In the genomic region with DNA sequence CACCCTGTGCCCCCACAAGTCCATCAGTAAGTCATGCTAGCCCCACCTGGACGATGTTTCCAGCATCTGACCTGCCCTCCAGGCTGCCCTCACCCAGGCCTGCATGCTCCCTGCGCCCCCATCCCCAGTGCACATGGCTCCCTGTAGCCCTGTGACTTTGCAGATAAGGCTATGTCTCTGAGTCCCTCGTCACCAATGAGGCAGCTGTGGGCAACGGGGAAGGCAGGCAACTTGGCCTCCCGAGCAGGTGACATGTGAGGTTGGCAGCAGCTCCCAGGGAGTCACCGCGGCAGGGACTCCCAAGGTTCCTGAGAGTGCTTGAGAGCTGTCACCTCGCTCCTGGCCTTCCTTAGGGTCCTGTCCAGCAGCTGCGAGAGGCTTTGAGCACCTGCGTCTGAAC, we compare ENCODE assay signal across 1 cellular context.
TF ChIP-seq lines count a peak whose summit lies in the region.

No MANE protein-coding gene starts in this region.

TF ChIP-seq in H1, 55 proteins besides CTCF, POLR2A, EP300 and RAD21:
- TF ChIP-seq JUND (IDR thresholded peaks at IDR 0.05; ENCODE audit: low read length): no peak
- no peak for TF ChIP-seq USF2 (IDR thresholded peaks at IDR 0.05; ENCODE audit: low read length)
- TF ChIP-seq YY1 (IDR thresholded peaks at IDR 0.05; ENCODE audit: low read depth, low read length): no peak
- TF ChIP-seq ZNF274 (IDR thresholded peaks at IDR 0.05; ENCODE audit: borderline replicate concordance, extremely low read depth, low read length): no peak
